16 cellular contexts compared by ENCODE assay signal in the genomic region with DNA sequence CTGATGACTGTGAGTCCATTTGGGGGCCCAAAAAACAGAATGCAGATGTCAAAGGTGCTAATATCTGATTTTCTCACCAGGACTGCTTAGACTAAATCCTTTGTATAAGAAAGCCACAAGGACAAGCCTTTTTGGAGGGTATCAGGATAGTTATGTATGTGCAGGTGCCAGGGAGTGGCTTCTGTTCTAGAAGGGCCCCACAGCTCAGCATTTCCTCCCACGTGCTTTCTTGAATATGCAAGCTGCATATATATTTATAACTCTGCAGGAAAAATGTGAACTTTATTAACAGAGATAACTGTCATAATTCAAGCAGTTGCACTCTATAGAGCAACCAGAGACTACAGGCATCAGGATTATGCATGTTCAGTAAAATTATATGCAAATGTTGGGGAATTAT.
"Had no signal": no experiment of that assay in that cellular context is flagged by ENCODE, and none has a peak within 500 bp of the region (broad histone marks: within the 10 kb centered on the region; RNA-seq: fewer than 3 reads in every experiment).

No MANE protein-coding gene starts in this region.

- DNase-seq: colonic mucosa; dermis blood vessel endothelial cell; foreskin keratinocyte; heart left ventricle; hippocampal formation; left colon; naive thymus-derived CD4-positive, alpha-beta T cell; posterior cingulate gyrus; stimulated activated CD4-positive, alpha-beta T cell treated with anti-CD3 and anti-CD28 coated beads, Interleukin-2, amount 100 ng/mL, for 48 hours; stimulated activated naive CD8-positive, alpha-beta T cell treated with anti-CD3 and anti-CD28 coated beads, Interleukin-15, Interleukin-2, amounts not matched to agents 100 U/mL and 50 U/mL, for 24 hours; tibial artery; upper lobe of right lung had no signal

- H3K27me3 ChIP-seq: colonic mucosa, foreskin keratinocyte, heart left ventricle, neutrophil, suprapubic skin, tibial artery, upper lobe of right lung, vagina had no signal

- H3K4me1 ChIP-seq: colonic mucosa, suprapubic skin, upper lobe of right lung, vagina had no signal

- H3K4me3 ChIP-seq: colonic mucosa, heart left ventricle, smooth muscle cell, suprapubic skin, tibial artery, upper lobe of right lung, vagina had no signal

- H3K27ac ChIP-seq: colonic mucosa, foreskin keratinocyte, neutrophil, suprapubic skin, upper lobe of right lung, vagina had no signal

- H3K36me3 ChIP-seq: colonic mucosa, heart left ventricle, neutrophil, suprapubic skin, tibial artery, upper lobe of right lung, vagina had no signal

- H3K4me2 ChIP-seq: smooth muscle cell had no signal

- ATAC-seq: foreskin keratinocyte; heart left ventricle; left colon; naive thymus-derived CD4-positive, alpha-beta T cell; stimulated activated naive CD8-positive, alpha-beta T cell treated with anti-CD3 and anti-CD28 coated beads, Interleukin-15, Interleukin-2, amounts not matched to agents 100 U/mL and 50 U/mL, for 24 hours; upper lobe of right lung had no signal

- H3K9me3 ChIP-seq: colonic mucosa, neutrophil, suprapubic skin, vagina had no signal
